In the genomic region with DNA sequence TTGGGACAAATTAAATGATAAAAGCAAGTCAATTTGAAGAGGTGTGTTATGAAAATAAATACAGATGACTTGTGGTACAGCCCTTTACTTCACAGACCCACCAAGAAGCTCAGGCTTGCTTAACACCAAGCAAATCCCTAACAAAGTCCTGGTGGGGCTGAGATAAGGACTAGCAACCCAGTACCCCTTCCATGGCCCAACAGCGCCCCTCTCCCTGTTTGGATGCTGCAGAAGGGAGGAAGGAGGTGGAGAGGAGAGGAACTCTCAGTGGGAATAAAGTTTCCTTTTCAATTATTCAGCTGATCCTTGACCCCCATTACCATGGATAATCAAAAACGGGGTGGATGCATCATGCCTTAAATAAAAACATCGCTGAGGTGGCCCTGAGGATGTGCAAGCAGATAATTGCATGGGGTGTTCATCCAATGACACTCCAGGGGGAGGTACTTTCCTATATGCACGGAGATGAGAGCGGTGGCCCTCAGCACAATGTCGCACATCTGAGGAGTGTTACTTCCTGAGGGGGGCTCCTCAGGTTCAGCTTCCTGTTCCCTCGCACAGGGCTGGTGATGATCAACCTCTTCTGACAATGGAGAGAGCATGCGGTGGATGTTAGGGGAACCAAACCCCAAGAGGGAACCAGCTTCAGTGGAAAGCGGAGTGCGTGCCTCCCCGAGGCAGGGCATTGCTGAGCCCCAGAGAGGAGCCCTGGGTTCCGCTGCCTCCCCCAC, we compare ENCODE assay signal across 10 cellular contexts. TPM values are rescaled to one million over a fixed set of nuclear protein-coding genes. Genes with fewer than 3 reads are reported as not detected.
DNase-seq lines count a peak whose midpoint lies in the region; ATAC-seq and TF ChIP-seq lines count a peak whose summit lies in the region.
"Had no signal": no experiment of that assay in that cellular context is flagged by ENCODE, and none has a peak within 500 bp of the region (broad histone marks: within the 10 kb centered on the region; RNA-seq: fewer than 3 reads in every experiment).

No MANE protein-coding gene starts in this region.

- H3K9me2 ChIP-seq in DOHH2 (replicated peaks; ENCODE audit: control insufficient read depth, low read length) = no peaks in the 10 kb centered on the region

- H3K36me3 Mint-ChIP-seq in activated naive CD4-positive, alpha-beta T cell treated with anti-CD3 and anti-CD28 coated beads, Interleukin-2, amount 50 U/mL, for 72 hours = peaks cover 7 to 8% of the 10 kb centered on the region in 2 donors

- ATAC-seq in activated naive CD4-positive, alpha-beta T cell treated with anti-CD3 and anti-CD28 coated beads, Interleukin-2, amount 50 U/mL, for 72 hours = peak; percentile 77 to 78
- ATAC-seq in GM21723 (IDR thresholded peaks at IDR 0.05; ENCODE audit: unreplicated experiment) (no peak), HG03175 (IDR thresholded peaks at IDR 0.05; ENCODE audit: unreplicated experiment) (no peak), HG03442 (IDR thresholded peaks at IDR 0.05; ENCODE audit: unreplicated experiment) (no peak)

- peaks cover 55% of the 10 kb centered on the region for H3K4me1 ChIP-seq in DOHH2 (ENCODE audit: control insufficient read depth, low read length)

- H3K4me2 ChIP-seq in DOHH2 (ENCODE audit: low read length) = peak overlapping the region; percentile 86

- H3K9me3 ChIP-seq in DOHH2 (ENCODE audit: control insufficient read depth, insufficient read depth, low read length) = no peaks in the 10 kb centered on the region

- peak; percentile 64 for DNase-seq in T-helper 9 cell
- peak in 1 of 2 donors; percentile 65 for DNase-seq in activated naive CD4-positive, alpha-beta T cell treated with anti-CD3 and anti-CD28 coated beads, Interleukin-2, amount 50 U/mL, for 72 hours (ENCODE audit: low spot score in 2 of 2)
- DNase-seq in stimulated activated CD4-positive, alpha-beta T cell treated with anti-CD3 and anti-CD28 coated beads, Interleukin-1b, Interleukin-23, amount 100 ng/mL, for 48 hours = peak; percentile 59
- no peak for DNase-seq in Ammon's horn (ENCODE audit: low spot score)
- DNase-seq: DMS153 had no signal

- H3K27ac ChIP-seq in DOHH2 (ENCODE audit: low read depth, low read length) = peak overlapping the region; percentile 79

- peak overlapping the region; percentile 95 to 98 for H3K27ac Mint-ChIP-seq in activated naive CD4-positive, alpha-beta T cell treated with anti-CD3 and anti-CD28 coated beads, Interleukin-2, amount 50 U/mL, for 72 hours

- peak; percentile 70 for TF ChIP-seq CTCF in DOHH2 (IDR thresholded peaks at IDR 0.05; ENCODE audit: low read depth, low read length, poor library complexity, severe bottlenecking)

- peaks cover 15% of the 10 kb centered on the region for H3F3A ChIP-seq in DOHH2 (ENCODE audit: control insufficient read depth, insufficient read depth)

- H4K20me1 ChIP-seq in DOHH2 (ENCODE audit: control insufficient read depth, insufficient read depth, low read depth, low read length) = no peaks in the 10 kb centered on the region

- peaks cover 6% of the 10 kb centered on the region for H3K79me2 ChIP-seq in DOHH2 (ENCODE audit: control insufficient read depth, low read length)

- no peaks in the 10 kb centered on the region for H3K36me3 ChIP-seq in DOHH2 (ENCODE audit: control insufficient read depth, low read length)

- H3K27me3 ChIP-seq in DOHH2 (ENCODE audit: control insufficient read depth, low read length) = no peaks in the 10 kb centered on the region

- H3K9me3 Mint-ChIP-seq in activated naive CD4-positive, alpha-beta T cell treated with anti-CD3 and anti-CD28 coated beads, Interleukin-2, amount 50 U/mL, for 72 hours = peaks cover 0 to 4% of the 10 kb centered on the region in 2 donors

- H3K4me3 ChIP-seq in DOHH2 (ENCODE audit: low read length) = peak overlapping the region; percentile 68

RNA-seq across cellular contexts. Expression of a gene that starts 4.4 kb away (rescaled TPM):
- 10 to 100 TPM in 1 of 2 donors, 1 to 10 TPM in 1; 6.6 to 12.7 TPM for total RNA-seq in activated naive CD4-positive, alpha-beta T cell treated with anti-CD3 and anti-CD28 coated beads, Interleukin-2, amount 50 U/mL, for 72 hours
- total RNA-seq: fibroblast of lung had no signal

Comparison
In these comparisons a context has a peak if more than half of its experiments do, and no peak if none do; other contexts are left out.
1. ATAC-seq: peak in activated naive CD4-positive, alpha-beta T cell treated with anti-CD3 and anti-CD28 coated beads, Interleukin-2, amount 50 U/mL, for 72 hours (2 of 2); none in GM21723 (single experiment), HG03175 (single experiment) and HG03442 (single experiment).